Comparison of ENCODE assay signal across 1 cellular context in the genomic region with DNA sequence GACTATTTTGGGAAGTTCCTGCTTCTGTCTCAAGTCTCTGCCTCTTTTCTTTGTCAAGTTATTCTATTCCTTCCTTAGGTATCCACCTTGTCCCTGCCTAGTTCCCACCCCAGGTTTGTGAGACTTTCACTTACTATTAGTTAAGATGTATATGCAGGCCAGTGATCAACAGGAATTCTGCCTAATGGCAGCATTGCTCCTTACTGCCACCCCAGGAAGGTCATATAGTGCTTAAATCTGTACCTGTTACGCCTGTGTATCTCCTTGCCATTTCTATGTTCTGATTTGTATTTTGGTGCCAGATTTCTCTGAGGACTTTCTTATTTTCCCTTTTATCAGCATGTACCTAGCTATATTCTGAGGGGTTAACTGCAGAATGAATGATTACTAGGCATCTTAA.
TF ChIP-seq lines count a peak whose summit lies in the region.

No MANE protein-coding gene starts in this region.

TF ChIP-seq in HepG2, 621 proteins besides CTCF, POLR2A, EP300 and RAD21 (continued from another document):
- TF ChIP-seq, protein P1, sequence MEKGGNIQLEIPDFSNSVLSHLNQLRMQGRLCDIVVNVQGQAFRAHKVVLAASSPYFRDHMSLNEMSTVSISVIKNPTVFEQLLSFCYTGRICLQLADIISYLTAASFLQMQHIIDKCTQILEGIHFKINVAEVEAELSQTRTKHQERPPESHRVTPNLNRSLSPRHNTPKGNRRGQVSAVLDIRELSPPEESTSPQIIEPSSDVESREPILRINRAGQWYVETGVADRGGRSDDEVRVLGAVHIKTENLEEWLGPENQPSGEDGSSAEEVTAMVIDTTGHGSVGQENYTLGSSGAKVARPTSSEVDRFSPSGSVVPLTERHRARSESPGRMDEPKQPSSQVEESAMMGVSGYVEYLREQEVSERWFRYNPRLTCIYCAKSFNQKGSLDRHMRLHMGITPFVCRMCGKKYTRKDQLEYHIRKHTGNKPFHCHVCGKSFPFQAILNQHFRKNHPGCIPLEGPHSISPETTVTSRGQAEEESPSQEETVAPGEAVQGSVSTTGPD (CRISPR knock-in tag; IDR thresholded peaks at IDR 0.05) = no peak
- TF ChIP-seq SATB2 (CRISPR knock-in tag; IDR thresholded peaks at IDR 0.05) = no peak
- TF ChIP-seq ZNF724P (CRISPR knock-in tag; IDR thresholded peaks at IDR 0.05; ENCODE audit: borderline replicate concordance) = no peak
- no peak for TF ChIP-seq NR3C1 (CRISPR knock-in tag; IDR thresholded peaks at IDR 0.05)
- no peak for TF ChIP-seq ZBTB20 (CRISPR knock-in tag; IDR thresholded peaks at IDR 0.05; ENCODE audit: borderline replicate concordance, low read depth)
- TF ChIP-seq, protein P2, sequence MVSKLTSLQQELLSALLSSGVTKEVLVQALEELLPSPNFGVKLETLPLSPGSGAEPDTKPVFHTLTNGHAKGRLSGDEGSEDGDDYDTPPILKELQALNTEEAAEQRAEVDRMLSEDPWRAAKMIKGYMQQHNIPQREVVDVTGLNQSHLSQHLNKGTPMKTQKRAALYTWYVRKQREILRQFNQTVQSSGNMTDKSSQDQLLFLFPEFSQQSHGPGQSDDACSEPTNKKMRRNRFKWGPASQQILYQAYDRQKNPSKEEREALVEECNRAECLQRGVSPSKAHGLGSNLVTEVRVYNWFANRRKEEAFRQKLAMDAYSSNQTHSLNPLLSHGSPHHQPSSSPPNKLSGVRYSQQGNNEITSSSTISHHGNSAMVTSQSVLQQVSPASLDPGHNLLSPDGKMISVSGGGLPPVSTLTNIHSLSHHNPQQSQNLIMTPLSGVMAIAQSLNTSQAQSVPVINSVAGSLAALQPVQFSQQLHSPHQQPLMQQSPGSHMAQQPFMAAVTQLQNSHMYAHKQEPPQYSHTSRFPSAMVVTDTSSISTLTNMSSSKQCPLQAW (CRISPR knock-in tag; IDR thresholded peaks at IDR 0.05) = no peak
- TF ChIP-seq HDAC2 (CRISPR knock-in tag; IDR thresholded peaks at IDR 0.05) = no peak
- no peak for TF ChIP-seq MXD4 (CRISPR knock-in tag; IDR thresholded peaks at IDR 0.05)
- no peak for TF ChIP-seq NFIB (CRISPR knock-in tag; IDR thresholded peaks at IDR 0.05; ENCODE audit: borderline replicate concordance)
- no peak for TF ChIP-seq GATAD1 (CRISPR knock-in tag; IDR thresholded peaks at IDR 0.05)
- TF ChIP-seq TP53 (CRISPR knock-in tag; conservative IDR thresholded peaks at IDR 0.05) = no peak
TF ChIP-seq in HepG2: peak in this region for 0.
